26 cellular contexts compared by ENCODE assay signal in the genomic region with DNA sequence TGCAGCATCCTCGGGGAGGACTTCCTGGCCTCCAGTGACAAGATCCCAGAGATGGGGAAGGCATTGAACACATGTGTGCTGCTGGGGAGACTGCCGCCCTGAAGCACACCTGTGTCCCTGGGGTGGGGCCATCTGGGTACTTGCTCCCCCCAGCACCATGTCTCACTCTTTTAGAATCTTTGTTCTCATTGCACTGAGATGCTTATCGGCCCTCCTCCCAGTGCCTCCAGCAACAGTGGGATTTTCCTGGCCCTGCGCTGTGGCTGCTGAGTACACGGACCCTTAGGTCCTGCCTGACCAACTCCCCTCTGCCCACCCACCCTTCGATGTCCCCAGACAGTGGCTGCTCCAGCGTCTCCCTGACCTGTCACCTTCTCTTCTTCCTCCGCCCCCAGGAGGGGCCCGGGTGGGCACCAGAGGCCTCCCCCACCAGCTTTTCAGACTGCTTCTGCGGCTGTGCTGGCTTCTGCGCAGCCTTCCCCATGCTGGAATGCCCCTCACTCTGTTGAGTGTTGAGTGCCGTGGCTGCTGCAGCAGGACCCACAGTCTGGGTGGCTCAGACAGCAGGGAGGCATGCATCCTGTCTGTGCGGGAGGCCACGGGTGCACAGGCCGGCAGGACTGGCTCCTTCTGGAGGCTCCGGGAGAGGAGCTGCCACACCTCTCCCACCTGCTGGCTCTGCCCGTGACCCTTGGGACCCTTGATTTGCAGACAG.
"Had no signal": no experiment of that assay in that cellular context is flagged by ENCODE, and none has a peak within 500 bp of the region (broad histone marks: within the 10 kb centered on the region; RNA-seq: fewer than 3 reads in every experiment).

No MANE protein-coding gene starts in this region.

- DNase-seq: activated CD4-positive, alpha-beta memory T cell treated with anti-CD3 and anti-CD28 coated beads for 36 hours; activated CD4-positive, alpha-beta T cell treated with anti-CD3 and anti-CD28 coated beads, Interleukin-2, amount 10 ng/mL, durations not matched to agents 24 days and 14 days; activated CD4-positive, CD25-positive, alpha-beta regulatory T cell treated with anti-CD3 and anti-CD28 coated beads, Interleukin-2, amount 50 U/mL, for 72 hours; activated CD8-positive, alpha-beta memory T cell treated with anti-CD3 and anti-CD28 coated beads, Interleukin-2, amount 50 U/mL, for 48 hours; activated gamma-delta T cell treated with Interleukin-2 at 50 U/mL for 16 hours; activated naive CD4-positive, alpha-beta T cell treated with anti-CD3 and anti-CD28 coated beads, Interleukin-2, amount 50 U/mL, for 16 hours; activated T-cell treated with anti-CD3 and anti-CD28 coated beads, Interleukin-2, amount 50 U/mL, for 24 hours; amniotic stem cell; brain microvascular endothelial cell; caudate nucleus; effector CD4-positive, alpha-beta T cell; esophagus squamous epithelium; foreskin melanocyte; lower lobe of right lung; mesendoderm; mucosa of descending colon; ovary; retina; stimulated activated CD4-positive, alpha-beta T cell treated with anti-CD3 and anti-CD28 coated beads, Interleukin-15, amount 100 ng/mL, for 24 hours; stimulated activated CD4-positive, alpha-beta T cell treated with anti-CD3 and anti-CD28 coated beads, Interleukin-2, amount 100 ng/mL, for 24 hours; stimulated activated naive B cell treated with anti-CD40 and anti-IgM and Interleukin-4, amounts not matched to agents 10 μg/mL and 1 μg/mL and 100 μg/mL, for 72 hours; T-helper 17 cell; transverse colon; uterus had no signal

- ATAC-seq: lower lobe of right lung; mucosa of descending colon; natural killer cell treated with Interleukin-12 subunit alpha and Interleukin-12 subunit beta and Interleukin-15 and Interleukin-18, amount 100 ng/mL, for 72 hours; SK-N-SH treated with all-trans-retinoic acid at 6 μM for 48 hours; stimulated activated naive B cell treated with anti-CD40 and anti-IgM and Interleukin-4, amounts not matched to agents 10 μg/mL and 1 μg/mL and 100 μg/mL, for 72 hours; T-helper 17 cell had no signal
